Comparison of ENCODE assay signal across 16 cellular contexts in the genomic region with DNA sequence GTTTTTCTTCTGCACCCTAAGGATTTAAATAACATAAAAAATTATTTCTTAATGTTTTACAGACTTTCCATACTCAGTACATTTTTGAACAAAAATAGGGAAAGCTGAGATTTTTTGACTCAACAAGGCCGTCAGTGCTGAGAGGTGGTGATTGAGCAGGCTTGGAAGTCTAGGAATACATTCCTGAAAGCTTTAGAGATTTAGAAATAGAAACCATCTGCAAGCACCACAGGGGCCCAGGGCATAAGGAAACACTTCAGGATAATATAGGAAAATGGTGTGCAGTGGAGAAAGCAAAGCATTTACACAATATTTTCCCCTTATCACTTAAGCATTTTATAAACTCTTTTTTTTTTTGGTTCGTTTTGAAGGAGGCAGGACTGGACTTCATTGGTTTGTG. TPM values are rescaled to one million over a fixed set of nuclear protein-coding genes. Genes with fewer than 3 reads are reported as not detected.
DNase-seq lines count a peak whose midpoint lies in the region; ATAC-seq and TF ChIP-seq lines count a peak whose summit lies in the region.
"Had no signal": no experiment of that assay in that cellular context is flagged by ENCODE, and none has a peak within 500 bp of the region (broad histone marks: within the 10 kb centered on the region; RNA-seq: fewer than 3 reads in every experiment).

No MANE protein-coding gene starts in this region.

- peaks cover 54% of the 10 kb centered on the region for H3K9me3 Mint-ChIP-seq in neural progenitor cell
- no peaks in the 10 kb centered on the region for H3K9me3 Mint-ChIP-seq in activated naive CD8-positive, alpha-beta T cell treated with anti-CD3 and anti-CD28 coated beads, Interleukin-2, amount 50 U/mL, for 24 hours
- H3K9me3 Mint-ChIP-seq in activated CD8-positive, alpha-beta T cell treated with anti-CD3 and anti-CD28 coated beads, Interleukin-2, amount 10 ng/mL, durations not matched to agents 7 days and 5 days (ENCODE audit: insufficient read depth) = no peaks in the 10 kb centered on the region
- H3K9me3 Mint-ChIP-seq: activated CD4-positive, alpha-beta T cell treated with anti-CD3 and anti-CD28 coated beads, Interleukin-2, amount 10 ng/mL, durations not matched to agents 7 days and 5 days; activated T-helper 1 cell treated with anti-CD3 and anti-CD28 coated beads, Interleukin-12 subunit alpha, Interleukin-12 subunit beta, Interleukin-2, Interleukin-4 antibody, amounts not matched to agents 30 ng/mL and 10 ng/mL and 1 ng/mL, durations not matched to agents 14 hours and 24 hours and 36 hours; T-helper 1 cell treated with Interleukin-12 subunit alpha and Interleukin-12 subunit beta and Interleukin-4 antibody, amounts not matched to agents 30 μg/mL and 1 μg/mL, for 36 hours had no signal

- H3K27ac Mint-ChIP-seq in neural progenitor cell = no peak overlapping the region
- no peak overlapping the region for H3K27ac Mint-ChIP-seq in activated naive CD8-positive, alpha-beta T cell treated with anti-CD3 and anti-CD28 coated beads, Interleukin-2, amount 50 U/mL, for 24 hours
- H3K27ac Mint-ChIP-seq in activated CD8-positive, alpha-beta T cell treated with anti-CD3 and anti-CD28 coated beads, Interleukin-2, amount 10 ng/mL, durations not matched to agents 7 days and 5 days = no peak overlapping the region
- H3K27ac Mint-ChIP-seq: activated CD4-positive, alpha-beta T cell treated with anti-CD3 and anti-CD28 coated beads, Interleukin-2, amount 10 ng/mL, durations not matched to agents 7 days and 5 days; activated T-helper 1 cell treated with anti-CD3 and anti-CD28 coated beads, Interleukin-12 subunit alpha, Interleukin-12 subunit beta, Interleukin-2, Interleukin-4 antibody, amounts not matched to agents 30 ng/mL and 10 ng/mL and 1 ng/mL, durations not matched to agents 14 hours and 24 hours and 36 hours; nephron progenitor cell; T-helper 1 cell treated with Interleukin-12 subunit alpha and Interleukin-12 subunit beta and Interleukin-4 antibody, amounts not matched to agents 30 μg/mL and 1 μg/mL, for 36 hours had no signal

- H3K9ac ChIP-seq in GM23248 = 0 out of 2 replicates have a peak overlapping the region, but pooled peaks have one; percentile 2
- H3K9ac ChIP-seq in neural progenitor cell = no peak overlapping the region

- 61 to 64% methylated on average over 2 of the region's 2 CpGs for WGBS in GM23248 (ENCODE audit: low coverage in 1 of 2, low lambda C conversion rate in 2 of 2, missing lambda C conversion rate in 2 of 2), 2 experiments

- H3K4me3 Mint-ChIP-seq in neural progenitor cell = no peak overlapping the region
- no peak overlapping the region for H3K4me3 Mint-ChIP-seq in activated naive CD8-positive, alpha-beta T cell treated with anti-CD3 and anti-CD28 coated beads, Interleukin-2, amount 50 U/mL, for 24 hours
- no peak overlapping the region for H3K4me3 Mint-ChIP-seq in activated CD8-positive, alpha-beta T cell treated with anti-CD3 and anti-CD28 coated beads, Interleukin-2, amount 10 ng/mL, durations not matched to agents 7 days and 5 days
- H3K4me3 Mint-ChIP-seq: activated CD4-positive, alpha-beta T cell treated with anti-CD3 and anti-CD28 coated beads, Interleukin-2, amount 10 ng/mL, durations not matched to agents 7 days and 5 days; activated T-helper 1 cell treated with anti-CD3 and anti-CD28 coated beads, Interleukin-12 subunit alpha, Interleukin-12 subunit beta, Interleukin-2, Interleukin-4 antibody, amounts not matched to agents 30 ng/mL and 10 ng/mL and 1 ng/mL, durations not matched to agents 14 hours and 24 hours and 36 hours; nephron progenitor cell; T-helper 1 cell treated with Interleukin-12 subunit alpha and Interleukin-12 subunit beta and Interleukin-4 antibody, amounts not matched to agents 30 μg/mL and 1 μg/mL, for 36 hours had no signal

- peaks cover 50% of the 10 kb centered on the region for H3F3A ChIP-seq in GM23248 (ENCODE audit: insufficient read depth)
- peaks cover 10% of the 10 kb centered on the region for H3F3A ChIP-seq in neural progenitor cell (ENCODE audit: low read depth)

- BruUV-seq in Panc1 (replicated peaks; lab: Mats Ljungman, UMichigan) = no TSS peak

- intact Hi-C loops in Panc1 (cut with micrococcal nuclease; ENCODE audit: unreplicated experiment) = loop anchor here (10.0 kb wide), 1 partner anchor 52 kb away; no protein-coding TSS in a partner anchor

- H3K9me3 ChIP-seq in GM23248 (ENCODE audit: low read depth) (no peaks in the 10 kb centered on the region), Panc1 (ENCODE audit: control insufficient read depth, insufficient read depth, low read depth, low read length) (no peaks in the 10 kb centered on the region), neural progenitor cell (ENCODE audit: low read depth) (no peaks in the 10 kb centered on the region)
- H3K9me3 ChIP-seq: body of pancreas, heart left ventricle had no signal

- H2AFZ ChIP-seq in GM23248 (no peak overlapping the region), neural progenitor cell (replicated peaks) (no peak overlapping the region)

- H3K4me1 Mint-ChIP-seq in neural progenitor cell = peaks cover 23% of the 10 kb centered on the region
- H3K4me1 Mint-ChIP-seq in activated naive CD8-positive, alpha-beta T cell treated with anti-CD3 and anti-CD28 coated beads, Interleukin-2, amount 50 U/mL, for 24 hours = peaks cover 9% of the 10 kb centered on the region
- H3K4me1 Mint-ChIP-seq in activated CD8-positive, alpha-beta T cell treated with anti-CD3 and anti-CD28 coated beads, Interleukin-2, amount 10 ng/mL, durations not matched to agents 7 days and 5 days (ENCODE audit: low read depth) = no peaks in the 10 kb centered on the region

- ATAC-seq in Panc1 (no peak), GM21619 (IDR thresholded peaks at IDR 0.05; ENCODE audit: unreplicated experiment) (no peak)
- ATAC-seq in activated naive CD8-positive, alpha-beta T cell treated with anti-CD3 and anti-CD28 coated beads, Interleukin-2, amount 50 U/mL, for 24 hours = no peak
- no peak for ATAC-seq in activated CD8-positive, alpha-beta T cell treated with anti-CD3 and anti-CD28 coated beads, Interleukin-2, amount 10 ng/mL, durations not matched to agents 7 days and 5 days
- ATAC-seq: body of pancreas, heart left ventricle, PC-3 had no signal

- POLR2A ChIA-PET in Panc1 (lab: Charles Lee) = no interaction called here
- POLR2A ChIA-PET in activated CD8-positive, alpha-beta T cell treated with anti-CD3 and anti-CD28 coated beads, Interleukin-2, amount 10 ng/mL, durations not matched to agents 7 days and 5 days (lab: Charles Lee) = no interaction called here

- no peaks in the 10 kb centered on the region for H3K9me2 ChIP-seq in GM23248 (ENCODE audit: insufficient read depth)

- H3K4me3 ChIP-seq in GM23248 = peak overlapping the region; percentile 17
- H3K4me3 ChIP-seq in Panc1 (ENCODE audit: low read depth in 2 of 2, low read length in 2 of 2) = no peak overlapping the region
- peak overlapping the region; percentile 12 for H3K4me3 ChIP-seq in neural progenitor cell
- H3K4me3 ChIP-seq: body of pancreas, heart left ventricle had no signal

- 0 out of 2 replicates have a peak, but pooled peaks cover 4% of the 10 kb centered on the region for H3K36me3 ChIP-seq in GM23248 (ENCODE audit: low read depth)
- peaks cover 7% of the 10 kb centered on the region; the same call in 1 of the 2 replicates for H3K36me3 ChIP-seq in Panc1 (ENCODE audit: control insufficient read depth, insufficient read depth, low read length)
- H3K36me3 ChIP-seq in neural progenitor cell = no peaks in the 10 kb centered on the region
- H3K36me3 ChIP-seq: heart left ventricle had no signal

- H3K4me1 ChIP-seq in GM23248 (ENCODE audit: insufficient read depth) (peaks cover 77% of the 10 kb centered on the region), Panc1 (ENCODE audit: control insufficient read depth, insufficient read depth, low read length) (peaks cover 71% of the 10 kb centered on the region), neural progenitor cell (peaks cover 62% of the 10 kb centered on the region)

- peak overlapping the region; percentile 41 for H3K27ac ChIP-seq in GM23248
- H3K27ac ChIP-seq in Panc1 (ENCODE audit: low read length) = peak overlapping the region; percentile 70
- peak overlapping the region; percentile 0 for H3K27ac ChIP-seq in epithelial cell of prostate
- H3K27ac ChIP-seq in neural progenitor cell = no peak overlapping the region
- H3K27ac ChIP-seq: body of pancreas, C4-2B, heart left ventricle had no signal

- peaks cover 71% of the 10 kb centered on the region for H3K36me3 Mint-ChIP-seq in neural progenitor cell
- H3K36me3 Mint-ChIP-seq in activated naive CD8-positive, alpha-beta T cell treated with anti-CD3 and anti-CD28 coated beads, Interleukin-2, amount 50 U/mL, for 24 hours (ENCODE audit: low read depth) = peaks cover 2% of the 10 kb centered on the region
- peaks cover 2% of the 10 kb centered on the region for H3K36me3 Mint-ChIP-seq in activated CD8-positive, alpha-beta T cell treated with anti-CD3 and anti-CD28 coated beads, Interleukin-2, amount 10 ng/mL, durations not matched to agents 7 days and 5 days (ENCODE audit: low read depth)

- TF ChIP-seq CTCF in Panc1 (IDR thresholded peaks at IDR 0.05) (no peak), neural progenitor cell (IDR thresholded peaks at IDR 0.05) (no peak)

- H3K4me2 ChIP-seq in GM23248 (ENCODE audit: unreplicated experiment) (peak overlapping the region; percentile 95), neural progenitor cell (peak overlapping the region; percentile 97)

- H3K27me3 Mint-ChIP-seq in neural progenitor cell (ENCODE audit: insufficient read depth, low read depth) = peaks cover 10% of the 10 kb centered on the region
- H3K27me3 Mint-ChIP-seq in activated naive CD8-positive, alpha-beta T cell treated with anti-CD3 and anti-CD28 coated beads, Interleukin-2, amount 50 U/mL, for 24 hours = peaks cover 22% of the 10 kb centered on the region
- H3K27me3 Mint-ChIP-seq in activated CD8-positive, alpha-beta T cell treated with anti-CD3 and anti-CD28 coated beads, Interleukin-2, amount 10 ng/mL, durations not matched to agents 7 days and 5 days (ENCODE audit: low read depth) = peaks cover 18% of the 10 kb centered on the region

- no peaks in the 10 kb centered on the region for H3K27me3 ChIP-seq in GM23248 (replicated peaks; ENCODE audit: insufficient read depth)
- H3K27me3 ChIP-seq in Panc1 (ENCODE audit: control insufficient read depth, insufficient read depth, low read length) = no peaks in the 10 kb centered on the region
- H3K27me3 ChIP-seq in neural progenitor cell = no peaks in the 10 kb centered on the region

- H4K20me1 ChIP-seq in GM23248 (ENCODE audit: insufficient read depth) = no peaks in the 10 kb centered on the region
- peaks cover 90% of the 10 kb centered on the region for H4K20me1 ChIP-seq in neural progenitor cell (ENCODE audit: low read depth)

- peak; percentile 37 for DNase-seq in GM23248
- DNase-seq in Panc1 (ENCODE audit: low read depth, low spot score) = no peak
- no peak for DNase-seq in epithelial cell of prostate (ENCODE audit: low read depth, low spot score)
- peak; percentile 31 for DNase-seq in neural progenitor cell (ENCODE audit: low spot score)
- DNase-seq in HK-2 (ENCODE audit: unreplicated experiment) = no peak
- no peak for DNase-seq in activated naive CD8-positive, alpha-beta T cell treated with anti-CD3 and anti-CD28 coated beads, Interleukin-2, amount 50 U/mL, for 24 hours
- no peak for DNase-seq in activated CD8-positive, alpha-beta T cell treated with anti-CD3 and anti-CD28 coated beads, Interleukin-2, amount 10 ng/mL, durations not matched to agents 7 days and 5 days
- DNase-seq: activated CD4-positive, alpha-beta T cell treated with anti-CD3 and anti-CD28 coated beads, Interleukin-2, amount 10 ng/mL, durations not matched to agents 7 days and 5 days; body of pancreas; heart left ventricle; nephron progenitor cell; PC-3 had no signal

- in situ Hi-C loops in GM23248 (cut with MboI) (loop anchor here (25.0 kb wide), 2 partner anchors 890 to 1060 kb away; no protein-coding TSS in a partner anchor), Panc1 (cut with HindIII; ENCODE audit: low pct_unique_long_range_greater_than_20kb, low sequenced_read_pairs) (loop anchor here (25.0 kb wide), 1 partner anchor 1065 kb away; no protein-coding TSS in a partner anchor)

- H3K79me2 ChIP-seq in GM23248 (ENCODE audit: insufficient read depth) (peaks cover 100% of the 10 kb centered on the region), neural progenitor cell (ENCODE audit: low read depth) (peaks cover 100% of the 10 kb centered on the region)

- CTCF ChIA-PET in Panc1 (lab: Charles Lee) = no interaction called here
- CTCF ChIA-PET in activated CD8-positive, alpha-beta T cell treated with anti-CD3 and anti-CD28 coated beads, Interleukin-2, amount 10 ng/mL, durations not matched to agents 7 days and 5 days (lab: Charles Lee) = no interaction called here

RNA-seq across cellular contexts. Expression of gene BASP1, which starts 5.2 kb away (rescaled TPM):
- total RNA-seq in GM23248 (2014; rRNA removed; shearing (Covaris generic)) = 121 and 124 TPM in 2 replicates
- polyA plus RNA-seq in GM23248 (2016; fragmentation: Nextera tagmentation; extraction: Ambion mirVana) = 58.4 and 60.4 TPM in 2 replicates
- total RNA-seq in Panc1 (2021; ENCODE audit: unreplicated experiment) (217 TPM), neural progenitor cell (ENCODE audit: low replicate concordance) (158 and 215 TPM in 2 replicates)
- polyA plus RNA-seq in Panc1 (2012; ENCODE audit: insufficient read length) = 126 TPM
- total RNA-seq in activated CD8-positive, alpha-beta T cell treated with anti-CD3 and anti-CD28 coated beads, Interleukin-2, amount 10 ng/mL, durations not matched to agents 7 days and 5 days = not detected

Comparison
In these comparisons a context has a peak if more than half of its experiments do, and no peak if none do; other contexts are left out.
1. DNase-seq: peak in GM23248 (single experiment) and neural progenitor cell (single experiment); none in Panc1 (single experiment), epithelial cell of prostate (single experiment), HK-2 (single experiment), activated naive CD8-positive, alpha-beta T cell treated with anti-CD3 and anti-CD28 coated beads, Interleukin-2, amount 50 U/mL, for 24 hours (single experiment) and activated CD8-positive, alpha-beta T cell treated with anti-CD3 and anti-CD28 coated beads, Interleukin-2, amount 10 ng/mL, durations not matched to agents 7 days and 5 days (single experiment).
2. H3K4me3 ChIP-seq: peak in GM23248 (single experiment) and neural progenitor cell (single experiment); none in Panc1 (0 of 2).
3. RNA of gene BASP1, which starts 5.2 kb away (total RNA-seq): 217 TPM in Panc1 (single experiment), 158 to 215 TPM in neural progenitor cell and 121 to 124 TPM in GM23248; not detected in activated CD8-positive, alpha-beta T cell treated with anti-CD3 and anti-CD28 coated beads, Interleukin-2, amount 10 ng/mL, durations not matched to agents 7 days and 5 days; every median in the first group is over 100 times any median in the second.